In the genomic region with DNA sequence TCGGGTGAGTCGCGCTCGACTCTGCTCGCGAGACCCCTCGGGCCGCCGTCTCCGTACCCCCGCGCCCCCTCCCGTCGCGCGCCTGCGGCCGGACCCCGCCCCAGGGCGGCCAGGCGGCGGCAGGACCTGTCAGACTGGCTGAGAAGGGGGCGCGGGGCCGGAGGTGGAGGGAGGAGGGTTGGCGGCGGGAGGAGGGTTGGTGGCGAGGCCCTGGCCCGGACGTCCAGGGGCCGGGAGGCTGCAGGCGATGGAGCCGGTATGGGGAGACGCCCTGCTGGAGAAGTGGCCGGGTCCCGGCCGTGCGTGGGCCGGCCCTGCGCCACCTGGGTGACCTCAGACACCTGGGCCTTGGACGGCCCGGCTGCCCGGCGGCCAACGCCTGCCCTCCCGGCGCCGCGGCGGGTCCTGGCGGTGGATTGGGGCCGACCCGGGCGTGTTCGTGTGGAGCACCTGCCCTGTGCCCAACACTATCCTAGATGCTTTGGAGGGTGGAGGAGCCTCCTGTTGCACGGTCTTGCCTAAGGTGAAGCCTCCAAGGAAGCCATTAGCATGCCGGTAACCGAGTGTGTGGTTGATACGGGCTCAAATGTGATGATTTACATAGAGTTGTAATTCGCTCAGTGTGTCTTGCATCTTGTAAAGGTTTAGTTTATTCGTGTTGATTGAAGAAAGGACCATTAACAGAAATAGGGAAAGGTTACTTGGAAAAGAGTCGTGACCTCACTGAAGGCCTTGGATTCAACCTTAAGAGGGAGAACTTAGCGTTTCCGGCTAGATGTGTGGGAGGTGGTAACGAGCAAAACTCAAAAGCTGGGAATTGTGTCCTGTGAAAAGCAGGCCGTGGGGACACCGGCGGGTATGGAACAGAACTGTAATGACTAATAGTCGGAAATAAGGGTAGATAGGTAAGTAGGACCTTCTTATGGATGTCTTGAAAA, we compare ENCODE assay signal across 1 cellular context.
TF ChIP-seq lines count a peak whose summit lies in the region.

No MANE protein-coding gene starts in this region.

TF ChIP-seq in SK-N-SH, 30 proteins besides CTCF, POLR2A, EP300 and RAD21 (continued from another document):
- TF ChIP-seq, protein P1, sequence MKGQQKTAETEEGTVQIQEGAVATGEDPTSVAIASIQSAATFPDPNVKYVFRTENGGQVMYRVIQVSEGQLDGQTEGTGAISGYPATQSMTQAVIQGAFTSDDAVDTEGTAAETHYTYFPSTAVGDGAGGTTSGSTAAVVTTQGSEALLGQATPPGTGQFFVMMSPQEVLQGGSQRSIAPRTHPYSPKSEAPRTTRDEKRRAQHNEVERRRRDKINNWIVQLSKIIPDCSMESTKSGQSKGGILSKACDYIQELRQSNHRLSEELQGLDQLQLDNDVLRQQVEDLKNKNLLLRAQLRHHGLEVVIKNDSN (IDR thresholded peaks at IDR 0.05; ENCODE audit: borderline replicate concordance, low read depth), result no peak
- TF ChIP-seq JUND (IDR thresholded peaks at IDR 0.05), result no peak
- no peak for TF ChIP-seq RXRA (IDR thresholded peaks at IDR 0.05; ENCODE audit: borderline replicate concordance, low read depth)
